8 cellular contexts compared by ENCODE assay signal in genomic region chr14:49768301-49769121, GRCh38. TPM values are rescaled to one million over a fixed set of nuclear protein-coding genes. Genes with fewer than 3 reads are reported as not detected.
DNase-seq lines count a peak whose midpoint lies in the region; ATAC-seq and TF ChIP-seq lines count a peak whose summit lies in the region.

No MANE protein-coding gene starts in this region.

- ATAC-seq in HG02678 (IDR thresholded peaks at IDR 0.05; ENCODE audit: unreplicated experiment) (peak; percentile 20), right lobe of liver (peak; percentile 49 to 75 (median 62))

- H3K27ac ChIP-seq in right lobe of liver, result peak overlapping the region; percentile 99

- H3K4me3 ChIP-seq in right lobe of liver, result peak overlapping the region; percentile 91 to 97 (median 93)

- no peaks in the 10 kb centered on the region for H3K36me3 ChIP-seq in right lobe of liver

- TF ChIP-seq POLR2A in right lobe of liver (IDR thresholded peaks at IDR 0.05), result peak; percentile 52

- H3K4me1 Mint-ChIP-seq in activated CD4-positive, alpha-beta T cell treated with anti-CD3 and anti-CD28 coated beads, Interleukin-2, amount 10 ng/mL, durations not matched to agents 7 days and 5 days, result peaks cover 36% of the 10 kb centered on the region

- no peaks in the 10 kb centered on the region for H3K9me3 Mint-ChIP-seq in activated CD4-positive, alpha-beta T cell treated with anti-CD3 and anti-CD28 coated beads, Interleukin-2, amount 10 ng/mL, durations not matched to agents 7 days and 5 days

- H3K27ac Mint-ChIP-seq in activated CD4-positive, alpha-beta T cell treated with anti-CD3 and anti-CD28 coated beads, Interleukin-2, amount 10 ng/mL, durations not matched to agents 7 days and 5 days, result peak overlapping the region; percentile 99

- H3K4me1 ChIP-seq in right lobe of liver, result peaks cover 0 to 27% (median 15%) of the 10 kb centered on the region in 4 donors

- DNase-seq in DMS153 treated with DMSO at 0.1 percent for 48 hours (lab: John Stamatoyannopoulos, UW; ENCODE audit: unreplicated experiment) (peak; percentile 7), DMS153 (lab: John Stamatoyannopoulos, UW) (no peak), NCI-H146 (lab: John Stamatoyannopoulos, UW) (peak; percentile 64), dermis blood vessel endothelial cell (peak; percentile 73), right lobe of liver (peak; percentile 70 to 90 (median 88))
- DNase-seq in activated CD4-positive, alpha-beta T cell treated with anti-CD3 and anti-CD28 coated beads, Interleukin-2, amount 10 ng/mL, durations not matched to agents 7 days and 5 days, result peak; percentile 77
- DNase-seq in stimulated activated CD4-positive, alpha-beta T cell treated with anti-CD3 and anti-CD28 coated beads, Interleukin-4, amount 100 ng/mL, for 4 hours, result peak; percentile 57 to 74

- H3K9me3 ChIP-seq in right lobe of liver, result no peaks in the 10 kb centered on the region

- intact Hi-C loops in right lobe of liver (cut with DNase I), result loop anchor here (10.0 kb wide), 2 partner anchors 124 to 134 kb away; partner anchors contain the start of gene DNAAF2 (in 1 of the 2)

- peaks cover 4% of the 10 kb centered on the region for H3K36me3 Mint-ChIP-seq in activated CD4-positive, alpha-beta T cell treated with anti-CD3 and anti-CD28 coated beads, Interleukin-2, amount 10 ng/mL, durations not matched to agents 7 days and 5 days (ENCODE audit: low read depth)

- peak overlapping the region; percentile 92 for H3K4me3 Mint-ChIP-seq in activated CD4-positive, alpha-beta T cell treated with anti-CD3 and anti-CD28 coated beads, Interleukin-2, amount 10 ng/mL, durations not matched to agents 7 days and 5 days

- H3K27me3 ChIP-seq in right lobe of liver, result no peaks in the 10 kb centered on the region

- under 1% methylated on average over 26 of the region's 67 CpGs for WGBS in right lobe of liver (ENCODE audit: insufficient coverage, low coverage, low lambda C conversion rate, missing lambda C conversion rate)

- CTCF ChIA-PET in activated CD4-positive, alpha-beta T cell treated with anti-CD3 and anti-CD28 coated beads, Interleukin-2, amount 10 ng/mL, durations not matched to agents 7 days and 5 days (lab: Charles Lee), result interaction anchor here (0.6 to 4.7 kb wide), 22 partner anchors 12 to 410 kb away, joined by 3 to 24 read pairs (median 4); partner anchors contain the start of genes DNAAF2, KLHDC1 and NEMF

- POLR2A ChIA-PET in activated CD4-positive, alpha-beta T cell treated with anti-CD3 and anti-CD28 coated beads, Interleukin-2, amount 10 ng/mL, durations not matched to agents 7 days and 5 days (lab: Charles Lee), result interaction anchor here (0.6 to 2.4 kb wide), 6 partner anchors 80 to 135 kb away, joined by 3 to 7 read pairs (median 4); partner anchors contain the start of genes DNAAF2, NEMF and POLE2

- H3K27me3 Mint-ChIP-seq in activated CD4-positive, alpha-beta T cell treated with anti-CD3 and anti-CD28 coated beads, Interleukin-2, amount 10 ng/mL, durations not matched to agents 7 days and 5 days, result no peaks in the 10 kb centered on the region

- TF ChIP-seq CTCF in right lobe of liver (IDR thresholded peaks at IDR 0.05), result no peak

RNA-seq across cellular contexts. Expression of gene KLHDC2, which starts 0.6 kb away (rescaled TPM):
- total RNA-seq in activated CD4-positive, alpha-beta T cell treated with anti-CD3 and anti-CD28 coated beads, Interleukin-2, amount 10 ng/mL, durations not matched to agents 7 days and 5 days, result 10 to 100 TPM; 28.7 to 31.5 TPM
- total RNA-seq in dermis blood vessel endothelial cell (49.0 and 53.6 TPM in 2 replicates), right lobe of liver (10 to 100 TPM; 34.0 to 69.6 (median 49.7) TPM)
